ENCODE assay signal across 18 cellular contexts in the genomic region with DNA sequence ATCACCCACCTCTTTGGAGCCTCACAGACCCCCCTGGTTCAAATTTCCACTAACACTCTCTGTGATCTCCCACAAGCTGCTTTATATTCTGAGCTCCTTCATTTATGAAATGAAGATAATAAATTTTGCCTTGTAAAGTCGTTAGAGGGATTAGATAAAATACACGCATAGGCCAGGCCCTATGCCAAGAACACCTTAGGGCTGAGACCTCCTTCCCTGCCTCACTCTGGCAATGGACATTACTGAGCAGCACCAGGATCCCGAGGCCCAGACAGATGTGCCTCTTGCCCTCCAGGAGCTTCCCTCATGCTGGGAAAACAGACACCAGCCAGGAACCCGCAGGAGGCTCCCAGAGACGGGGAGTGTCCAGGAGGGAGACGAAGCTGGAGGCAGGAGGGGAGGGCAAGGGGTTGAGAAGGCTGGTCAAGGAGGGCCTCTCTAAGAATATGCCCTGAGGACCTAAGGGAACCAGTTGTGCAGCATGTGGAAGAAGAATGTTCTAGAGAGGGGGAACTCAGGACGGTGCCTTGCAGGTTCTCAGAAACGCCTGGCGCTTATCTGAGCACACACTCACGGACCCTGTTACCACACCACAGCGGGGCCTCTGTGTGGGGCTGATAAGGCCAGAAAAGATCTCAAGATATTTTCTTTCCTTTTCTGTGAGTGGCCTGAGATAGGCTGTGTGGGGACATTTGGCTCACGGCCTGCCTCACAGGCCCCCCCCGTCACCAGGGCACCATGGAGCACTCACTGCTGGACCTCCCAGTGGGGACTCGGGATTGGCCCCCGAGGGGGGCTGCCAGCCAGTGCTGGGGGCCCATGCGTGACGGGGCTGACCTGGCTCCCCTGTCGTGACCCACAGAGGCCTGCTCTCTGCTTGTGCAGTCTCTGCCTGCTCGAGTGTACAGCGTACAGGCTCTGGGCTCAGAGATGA. TPM values are rescaled to one million over a fixed set of nuclear protein-coding genes. Genes with fewer than 3 reads are reported as not detected.
DNase-seq lines count a peak whose midpoint lies in the region; ATAC-seq, FAIRE-seq and TF ChIP-seq lines count a peak whose summit lies in the region.
"Had no signal": no experiment of that assay in that cellular context is flagged by ENCODE, and none has a peak within 500 bp of the region (broad histone marks: within the 10 kb centered on the region; RNA-seq: fewer than 3 reads in every experiment).

No MANE protein-coding gene starts in this region.

- peaks cover 18 to 42% (median 24%) of the 10 kb centered on the region in 3 donors for H3K4me1 Mint-ChIP-seq in CD8-positive, alpha-beta memory T cell
- H3K4me1 Mint-ChIP-seq in activated T-helper 17 cell treated with anti-CD3 and anti-CD28 coated beads, Interleukin-2, amount 50 U/mL, for 72 hours: peaks cover 31% of the 10 kb centered on the region

- TF ChIP-seq EP300 in ovary (IDR thresholded peaks at IDR 0.05): no peak

- H3K27me3 Mint-ChIP-seq in CD8-positive, alpha-beta memory T cell: peaks cover 0 to 1% of the 10 kb centered on the region in 2 donors
- no peaks in the 10 kb centered on the region for H3K27me3 Mint-ChIP-seq in activated T-helper 17 cell treated with anti-CD3 and anti-CD28 coated beads, Interleukin-2, amount 50 U/mL, for 72 hours
- H3K27me3 Mint-ChIP-seq: stimulated activated naive CD8-positive, alpha-beta T cell treated with anti-CD3 and anti-CD28 coated beads, Interleukin-15, amount 100 ng/mL, for 72 hours had no signal

- peak overlapping the region in 1 of 8 donors; percentile 55 for H3K27ac Mint-ChIP-seq in CD8-positive, alpha-beta memory T cell
- peak overlapping the region; percentile 40 for H3K27ac Mint-ChIP-seq in activated T-helper 17 cell treated with anti-CD3 and anti-CD28 coated beads, Interleukin-2, amount 50 U/mL, for 72 hours
- H3K27ac Mint-ChIP-seq: immature natural killer cell had no signal

- 77 to 86% (median 81%) methylated on average over 20 of the region's 20 CpGs for WGBS in ovary, 3 donors

- H3K4me1 ChIP-seq in CD8-positive, alpha-beta memory T cell (ENCODE audit: insufficient read depth, low read length): peaks cover 27% of the 10 kb centered on the region
- H3K4me1 ChIP-seq in lower lobe of right lung (peaks cover 36% of the 10 kb centered on the region), ovary (ENCODE audit: insufficient read depth) (no peaks in the 10 kb centered on the region)

- ATAC-seq in activated T-helper 17 cell treated with anti-CD3 and anti-CD28 coated beads, Interleukin-2, amount 50 U/mL, for 72 hours (replicated peaks): no peak
- ATAC-seq in lower lobe of right lung (peak; percentile 67 to 76), left ventricle myocardium superior (no peak)
- ATAC-seq: PC-3; sciatic nerve; stimulated activated naive CD8-positive, alpha-beta T cell treated with anti-CD3 and anti-CD28 coated beads, Interleukin-15, amount 100 ng/mL, for 72 hours had no signal

- no peaks in the 10 kb centered on the region for H3K36me3 Mint-ChIP-seq in CD8-positive, alpha-beta memory T cell
- no peaks in the 10 kb centered on the region for H3K36me3 Mint-ChIP-seq in activated T-helper 17 cell treated with anti-CD3 and anti-CD28 coated beads, Interleukin-2, amount 50 U/mL, for 72 hours (ENCODE audit: low read depth)
- H3K36me3 Mint-ChIP-seq: immature natural killer cell had no signal

- DNase-seq in CD8-positive, alpha-beta memory T cell: no peak
- DNase-seq in KG1 (lab: John Stamatoyannopoulos, UW) (peak; percentile 58), lower lobe of right lung (peak; percentile 68), ovary (no peak), left ventricle myocardium superior (no peak), D721Med (ENCODE audit: insufficient read length, low spot score) (no peak), WERI-Rb-1 (no peak)
- DNase-seq: amygdala; foreskin fibroblast; immature natural killer cell; MM.1S; PC-3; stimulated activated CD4-positive, alpha-beta T cell treated with anti-CD3 and anti-CD28 coated beads, Interleukin-4, amount 100 ng/mL, for 4 hours; stimulated activated naive CD8-positive, alpha-beta T cell treated with anti-CD3 and anti-CD28 coated beads, Interleukin-15, amount 100 ng/mL, for 72 hours had no signal

- no peaks in the 10 kb centered on the region for H3K9me3 ChIP-seq in CD8-positive, alpha-beta memory T cell (ENCODE audit: low read length)
- H3K9me3 ChIP-seq in lower lobe of right lung: no peaks in the 10 kb centered on the region
- H3K9me3 ChIP-seq in ovary: no peaks in the 10 kb centered on the region
- H3K9me3 ChIP-seq in WERI-Rb-1 (ENCODE audit: severe bottlenecking): no peaks in the 10 kb centered on the region

- intact Hi-C loops in lower lobe of right lung (cut with DNase I): no loop called here
- intact Hi-C loops in ovary (cut with DNase I): loop anchor here in 2 of 4 donors (10.0 kb wide), 2 partner anchors 235 to 375 kb away; no protein-coding TSS in a partner anchor
- intact Hi-C loops in left ventricle myocardium superior (cut with micrococcal nuclease): no loop called here

- POLR2A ChIA-PET in CD8-positive, alpha-beta memory T cell (lab: Charles Lee): no interaction called here

- CTCF ChIA-PET in CD8-positive, alpha-beta memory T cell (lab: Charles Lee): interaction anchor here (1.0 kb wide), 1 partner anchor 14 kb away, joined by 5 read pairs; no protein-coding TSS in a partner anchor

- no peaks in the 10 kb centered on the region for H3K27me3 ChIP-seq in CD8-positive, alpha-beta memory T cell (ENCODE audit: insufficient read depth, low read length, poor library complexity, severe bottlenecking)
- H3K27me3 ChIP-seq in lower lobe of right lung (ENCODE audit: low read depth) (no peaks in the 10 kb centered on the region), ovary (no peaks in the 10 kb centered on the region), WERI-Rb-1 (ENCODE audit: insufficient read depth, low read depth, severe bottlenecking) (no peaks in the 10 kb centered on the region)

- H3K4me3 Mint-ChIP-seq in CD8-positive, alpha-beta memory T cell: no peak overlapping the region
- peak overlapping the region; percentile 57 for H3K4me3 Mint-ChIP-seq in activated T-helper 17 cell treated with anti-CD3 and anti-CD28 coated beads, Interleukin-2, amount 50 U/mL, for 72 hours
- H3K4me3 Mint-ChIP-seq: immature natural killer cell had no signal

- no peaks in the 10 kb centered on the region for H3K36me3 ChIP-seq in CD8-positive, alpha-beta memory T cell (ENCODE audit: insufficient read depth, low read length)
- no peaks in the 10 kb centered on the region for H3K36me3 ChIP-seq in lower lobe of right lung
- H3K36me3 ChIP-seq in ovary: no peaks in the 10 kb centered on the region
- H3K36me3 ChIP-seq in WERI-Rb-1: no peaks in the 10 kb centered on the region

- no peak overlapping the region for H3K4me3 ChIP-seq in CD8-positive, alpha-beta memory T cell (ENCODE audit: low read length)
- H3K4me3 ChIP-seq in lower lobe of right lung (no peak overlapping the region), ovary (no peak overlapping the region), WERI-Rb-1 (ENCODE audit: low read depth, low read length) (no peak overlapping the region)

- peak overlapping the region; percentile 81 for H3K27ac ChIP-seq in CD8-positive, alpha-beta memory T cell (ENCODE audit: low read depth, low read length)
- H3K27ac ChIP-seq in lower lobe of right lung (peak overlapping the region; percentile 25), ovary (no peak overlapping the region), WERI-Rb-1 (no peak overlapping the region)

- no peak for TF ChIP-seq POLR2A in ovary (IDR thresholded peaks at IDR 0.05)

- H3K9me3 Mint-ChIP-seq in CD8-positive, alpha-beta memory T cell: no peaks in the 10 kb centered on the region
- no peaks in the 10 kb centered on the region for H3K9me3 Mint-ChIP-seq in activated T-helper 17 cell treated with anti-CD3 and anti-CD28 coated beads, Interleukin-2, amount 50 U/mL, for 72 hours
- H3K9me3 Mint-ChIP-seq: stimulated activated naive CD8-positive, alpha-beta T cell treated with anti-CD3 and anti-CD28 coated beads, Interleukin-15, amount 100 ng/mL, for 72 hours had no signal

- FAIRE-seq in D721Med (lab: Jason Lieb, UNC): no peak

- TF ChIP-seq CTCF in lower lobe of right lung (IDR thresholded peaks at IDR 0.05) (no peak), ovary (IDR thresholded peaks at IDR 0.05) (no peak), D721Med (IDR thresholded peaks at IDR 0.05; ENCODE audit: insufficient read depth, missing control alignments) (no peak), WERI-Rb-1 (IDR thresholded peaks at IDR 0.05; ENCODE audit: low read depth, low read length) (no peak)

RNA-seq across cellular contexts. Expression of a gene that starts 21.9 kb away (rescaled TPM):
- not detected for total RNA-seq in CD8-positive, alpha-beta memory T cell
- polyA plus RNA-seq in CD8-positive, alpha-beta memory T cell: not detected
- total RNA-seq in activated T-helper 17 cell treated with anti-CD3 and anti-CD28 coated beads, Interleukin-2, amount 50 U/mL, for 72 hours: not detected
- 0.59 TPM for total RNA-seq in lower lobe of right lung
- 10 to 100 TPM; 19.9 to 61.3 (median 32.3) TPM for total RNA-seq in ovary
- 1,000 to 10,000 TPM in 1 of 2 donors, 10 to 100 TPM in 1; 30.1 to 1,902 TPM for polyA plus RNA-seq in ovary
- total RNA-seq in left ventricle myocardium superior: 0.55 TPM
- total RNA-seq: myocyte; T-helper 2 cell treated with Interferon-gamma antibody and Interleukin-4, amounts not matched to agents 100 ng/mL and 5 ng/mL, for 36 hours had no signal
- polyA plus RNA-seq: immature natural killer cell had no signal

RNA-seq across cellular contexts. Expression of a gene that starts 44.4 kb away (rescaled TPM):
- total RNA-seq in CD8-positive, alpha-beta memory T cell: 10 to 100 TPM; 71.2 to 72.5 TPM
- 1.9 TPM for polyA plus RNA-seq in CD8-positive, alpha-beta memory T cell
- 10 to 100 TPM; 11.7 to 44.9 TPM for total RNA-seq in activated T-helper 17 cell treated with anti-CD3 and anti-CD28 coated beads, Interleukin-2, amount 50 U/mL, for 72 hours
- total RNA-seq in lower lobe of right lung (4.6 TPM), ovary (10 to 100 TPM in 3 of 7 donors, 1 to 10 TPM in 4; 3.2 to 10.1 (median 8.3) TPM), left ventricle myocardium superior (1.3 TPM)
- 10 to 100 TPM in 1 of 2 donors, 1 to 10 TPM in 1; 9.0 to 98.6 TPM for polyA plus RNA-seq in ovary

Comparison
In these comparisons a context has a peak if more than half of its experiments do, and no peak if none do; other contexts are left out.
1. DNase-seq: peak in KG1 (single experiment) and lower lobe of right lung (single experiment); none in CD8-positive, alpha-beta memory T cell (0 of 5), ovary (0 of 5), left ventricle myocardium superior (single experiment), D721Med (single experiment) and WERI-Rb-1 (single experiment).
2. H3K27ac ChIP-seq: peak in CD8-positive, alpha-beta memory T cell (single experiment) and lower lobe of right lung (single experiment); none in ovary (0 of 2) and WERI-Rb-1 (single experiment).
3. ATAC-seq: peak in lower lobe of right lung (2 of 2); none in activated T-helper 17 cell treated with anti-CD3 and anti-CD28 coated beads, Interleukin-2, amount 50 U/mL, for 72 hours (single experiment) and left ventricle myocardium superior (single experiment).
4. RNA of a gene that starts 21.9 kb away (total RNA-seq): 19.9 to 61.3 TPM in ovary; 0.59 TPM in lower lobe of right lung (single experiment), 0.55 TPM in left ventricle myocardium superior (single experiment), not detected in activated T-helper 17 cell treated with anti-CD3 and anti-CD28 coated beads, Interleukin-2, amount 50 U/mL, for 72 hours and not detected in CD8-positive, alpha-beta memory T cell; every median in the first group is over 10 times any median in the second.